ENCODE assay signal across 1 cellular context in the genomic region with DNA sequence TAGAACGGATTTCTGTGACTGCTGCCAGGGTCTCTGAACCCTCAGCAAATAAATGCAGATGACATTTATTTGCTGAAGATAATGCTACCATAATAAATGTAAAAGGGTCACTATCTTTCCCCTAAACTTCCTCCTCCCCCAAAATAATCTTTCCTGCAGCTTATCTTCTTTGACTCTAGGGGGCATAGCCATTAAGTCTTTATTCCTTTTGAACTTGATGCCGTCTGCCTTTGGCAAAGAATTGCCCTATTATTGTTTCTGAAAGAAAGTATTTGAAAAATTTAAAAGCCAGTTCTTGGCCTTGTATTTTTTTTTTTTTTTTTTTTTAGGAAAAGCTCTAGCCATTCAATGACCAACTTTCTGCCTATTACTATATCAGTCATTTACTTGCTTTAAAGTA.
TF ChIP-seq lines count a peak whose summit lies in the region.

No MANE protein-coding gene starts in this region.

TF ChIP-seq in SK-N-SH treated with all-trans-retinoic acid at 6 μM for 48 hours, 23 proteins besides CTCF, POLR2A, EP300 and RAD21 (continued from another document):
- TF ChIP-seq, protein P1, sequence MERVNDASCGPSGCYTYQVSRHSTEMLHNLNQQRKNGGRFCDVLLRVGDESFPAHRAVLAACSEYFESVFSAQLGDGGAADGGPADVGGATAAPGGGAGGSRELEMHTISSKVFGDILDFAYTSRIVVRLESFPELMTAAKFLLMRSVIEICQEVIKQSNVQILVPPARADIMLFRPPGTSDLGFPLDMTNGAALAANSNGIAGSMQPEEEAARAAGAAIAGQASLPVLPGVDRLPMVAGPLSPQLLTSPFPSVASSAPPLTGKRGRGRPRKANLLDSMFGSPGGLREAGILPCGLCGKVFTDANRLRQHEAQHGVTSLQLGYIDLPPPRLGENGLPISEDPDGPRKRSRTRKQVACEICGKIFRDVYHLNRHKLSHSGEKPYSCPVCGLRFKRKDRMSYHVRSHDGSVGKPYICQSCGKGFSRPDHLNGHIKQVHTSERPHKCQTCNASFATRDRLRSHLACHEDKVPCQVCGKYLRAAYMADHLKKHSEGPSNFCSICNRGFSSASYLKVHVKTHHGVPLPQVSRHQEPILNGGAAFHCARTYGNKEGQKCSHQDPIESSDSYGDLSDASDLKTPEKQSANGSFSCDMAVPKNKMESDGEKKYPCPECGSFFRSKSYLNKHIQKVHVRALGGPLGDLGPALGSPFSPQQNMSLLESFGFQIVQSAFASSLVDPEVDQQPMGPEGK (CRISPR knock-in tag; IDR thresholded peaks at IDR 0.05; ENCODE audit: borderline replicate concordance): no peak
- TF ChIP-seq CSDC2 (CRISPR knock-in tag; IDR thresholded peaks at IDR 0.05): no peak
- no peak for TF ChIP-seq GLIS3 (CRISPR knock-in tag; IDR thresholded peaks at IDR 0.05)
- no peak for TF ChIP-seq BACH2 (CRISPR knock-in tag; IDR thresholded peaks at IDR 0.05; ENCODE audit: borderline replicate concordance)
- TF ChIP-seq ZNF70 (CRISPR knock-in tag; IDR thresholded peaks at IDR 0.05): no peak
- no peak for TF ChIP-seq CREB5 (CRISPR knock-in tag; IDR thresholded peaks at IDR 0.05; ENCODE audit: low read depth)
- TF ChIP-seq ZC3H10 (CRISPR knock-in tag; IDR thresholded peaks at IDR 0.05): no peak
- TF ChIP-seq ZNF565 (CRISPR knock-in tag; conservative IDR thresholded peaks at IDR 0.05; ENCODE audit: low read depth): no peak
- TF ChIP-seq TOX (CRISPR knock-in tag; IDR thresholded peaks at IDR 0.05; ENCODE audit: borderline replicate concordance): no peak
